8 cellular contexts compared by ENCODE assay signal in genomic region chr1:10474613-10475507, GRCh38. TPM values are rescaled to one million over a fixed set of nuclear protein-coding genes. Genes with fewer than 3 reads are reported as not detected.
A peak's percentile ranks its signal among the peaks of the same experiment; 100 is the strongest.
DNase-seq lines count a peak whose midpoint lies in the region; ATAC-seq and TF ChIP-seq lines count a peak whose summit lies in the region.

Gene PEX14, plus strand, starts transcription at chr1:10474950. Its CDS starts 17 bp downstream, at chr1:10474967.

- peak; percentile 55 for TF ChIP-seq POLR2A in erythroblast (IDR thresholded peaks at IDR 0.05; ENCODE audit: low read length)

- DNase-seq in COLO829 (ENCODE audit: low spot score), result peak; percentile 86
- peak; percentile 85 for DNase-seq in HuH-7.5 (ENCODE audit: low spot score)
- DNase-seq in OCI-M2 (lab: John Stamatoyannopoulos, UW; ENCODE audit: unreplicated experiment), result peak; percentile 60
- DNase-seq in activated T-cell treated with anti-CD3 and anti-CD28 coated beads for 4 hours, result peak; percentile 79
- DNase-seq in erythroblast (lab: John Stamatoyannopoulos, UW), result peak; percentile 89 to 90
- peak; percentile 87 for DNase-seq in mucosa of gallbladder (ENCODE audit: low spot score)
- DNase-seq in stimulated activated CD8-positive, alpha-beta memory T cell treated with anti-CD3 and anti-CD28 coated beads, Interleukin-4, amount 100 ng/mL, for 24 hours (ENCODE audit: low read depth), result peak; percentile 78

- peak; percentile 59 for ATAC-seq in GM21381 (IDR thresholded peaks at IDR 0.05; ENCODE audit: unreplicated experiment)

RNA-seq across cellular contexts. Expression of gene PEX14, which starts in this region (rescaled TPM):
- total RNA-seq in mucosa of gallbladder, result 25.6 TPM

Comparison
In these comparisons a context has a peak if more than half of its experiments do, and no peak if none do; other contexts are left out.
1. Peak in every context shown above with its lines: DNase-seq and ATAC-seq.